ENCODE assay signal across 8 cellular contexts in genomic region chr12:132908145-132909029, GRCh38. TPM values are rescaled to one million over a fixed set of nuclear protein-coding genes. Genes with fewer than 3 reads are reported as not detected.
DNase-seq lines count a peak whose midpoint lies in the region; ATAC-seq, FAIRE-seq and TF ChIP-seq lines count a peak whose summit lies in the region.

No MANE protein-coding gene starts in this region.

- CTCF ChIA-PET in endothelial cell of umbilical vein (lab: Charles Lee): interaction anchor here (1.2 kb wide), 1 partner anchor 48 kb away, joined by 3 read pairs; the partner anchor contains the start of gene ZNF605

- peaks cover 2% of the 10 kb centered on the region for H3K4me1 Mint-ChIP-seq in mesothelial cell of epicardium

- DNase-seq in NK-92 (lab: John Stamatoyannopoulos, UW; ENCODE audit: unreplicated experiment) (peak; percentile 76), NCI-H524 (lab: John Stamatoyannopoulos, UW) (peak; percentile 87 to 98), activated T-cell treated with anti-CD3 and anti-CD28 coated beads for 1 hour (ENCODE audit: low read depth) (peak; percentile 89), endothelial cell of umbilical vein (ENCODE audit: low read depth, low spot score) (peak; percentile 97), mesothelial cell of epicardium (ENCODE audit: low spot score in 2 of 2, unreplicated experiment in 2 of 2) (peak; percentile 83 to 90)
- no peak for DNase-seq in NK-92 treated with Interleukin-12 subunit alpha and Interleukin-12 subunit beta, amount 100 ng/mL, for 24 hours (lab: John Stamatoyannopoulos, UW)
- DNase-seq in stimulated activated CD8-positive, alpha-beta memory T cell treated with anti-CD3 and anti-CD28 coated beads, Interleukin-15, amount 100 ng/mL, for 1 hour (ENCODE audit: low read depth): peak; percentile 91

- intact Hi-C loops in endothelial cell of umbilical vein (cut with micrococcal nuclease): loop anchor here (1.0 kb wide), 2 partner anchors 21 to 129 kb away; partner anchors contain the start of genes CHFR and ZNF84

- peaks cover 11% of the 10 kb centered on the region for H3K36me3 Mint-ChIP-seq in mesothelial cell of epicardium

- TF ChIP-seq POLR2A in endothelial cell of umbilical vein (IDR thresholded peaks at IDR 0.05; ENCODE audit: low read depth, low read length): no peak

- peaks cover 26% of the 10 kb centered on the region for H3K27me3 Mint-ChIP-seq in mesothelial cell of epicardium (ENCODE audit: low read depth)

- dilution Hi-C loops in endothelial cell of umbilical vein (cut with MboI; ENCODE audit: extremely low pct_ligation_motif_present, low sequenced_read_pairs): no loop called here

- H3K27ac ChIP-seq in endothelial cell of umbilical vein (ENCODE audit: insufficient read depth, low read depth, low read length): no peak overlapping the region

- H2AFZ ChIP-seq in endothelial cell of umbilical vein (ENCODE audit: low read depth, low read length): peak overlapping the region; percentile 83

- H3K4me2 ChIP-seq in endothelial cell of umbilical vein (ENCODE audit: insufficient read depth, low read length): peak overlapping the region; percentile 58

- H3K27me3 ChIP-seq in endothelial cell of umbilical vein (ENCODE audit: control insufficient read depth in 2 of 2, insufficient read depth in 2 of 2, low read length in 2 of 2): peaks cover 3 to 17% of the 10 kb centered on the region in 2 experiments

- peaks cover 2% of the 10 kb centered on the region for H3K4me1 ChIP-seq in endothelial cell of umbilical vein (ENCODE audit: control insufficient read depth, extremely low read depth, insufficient read depth, low read length)

- H3K4me3 ChIP-seq in endothelial cell of umbilical vein (replicated peaks in 1 of 3; ENCODE audit: insufficient read depth in 1 of 3, low read depth in 1 of 3, low read length in 3 of 3): peak overlapping the region; percentile 7 to 51 (median 47)

- H3K9me1 ChIP-seq in endothelial cell of umbilical vein (replicated peaks; ENCODE audit: control insufficient read depth, extremely low read depth, insufficient read depth, low read length): no peaks in the 10 kb centered on the region

- POLR2A ChIA-PET in endothelial cell of umbilical vein (lab: Charles Lee): no interaction called here

- H3K9me3 ChIP-seq in endothelial cell of umbilical vein (replicated peaks; ENCODE audit: control insufficient read depth, insufficient read depth, low read length): no peaks in the 10 kb centered on the region

- TF ChIP-seq CTCF in endothelial cell of umbilical vein (IDR thresholded peaks at IDR 0.05; ENCODE audit: extremely low read depth in 1 of 2, insufficient read depth in 1 of 2, low read depth in 1 of 2, low read length in 2 of 2): no peak
- no peak for TF ChIP-seq CTCF in mesothelial cell of epicardium (IDR thresholded peaks at IDR 0.05; ENCODE audit: unreplicated experiment)

- H3K36me3 ChIP-seq in endothelial cell of umbilical vein (ENCODE audit: control insufficient read depth in 2 of 2, extremely low read depth in 1 of 2, insufficient read depth in 2 of 2, low read length in 2 of 2): no peaks in the 10 kb centered on the region

- peak; percentile 96 for ATAC-seq in HG03064 (IDR thresholded peaks at IDR 0.05; ENCODE audit: low read depth, unreplicated experiment)

- H4K20me1 ChIP-seq in endothelial cell of umbilical vein (replicated peaks; ENCODE audit: control insufficient read depth, extremely low read depth, insufficient read depth, low read length): no peaks in the 10 kb centered on the region

- BruUV-seq in endothelial cell of umbilical vein (replicated peaks; lab: Mats Ljungman, UMichigan): no TSS peak

- H3K27ac Mint-ChIP-seq in mesothelial cell of epicardium: peak overlapping the region; percentile 82

- FAIRE-seq in endothelial cell of umbilical vein (lab: Jason Lieb, UNC): peak; percentile 93

- no peaks in the 10 kb centered on the region for H3K79me2 ChIP-seq in endothelial cell of umbilical vein (ENCODE audit: control insufficient read depth, insufficient read depth, low read length)

- H3K9ac ChIP-seq in endothelial cell of umbilical vein (replicated peaks; ENCODE audit: extremely low read depth, insufficient read depth, low read length): peak overlapping the region; percentile 40

- H3K9me3 Mint-ChIP-seq in mesothelial cell of epicardium: peaks cover 38% of the 10 kb centered on the region

- H3K4me3 Mint-ChIP-seq in mesothelial cell of epicardium: peak overlapping the region; percentile 81

TF ChIP-seq in endothelial cell of umbilical vein, 7 proteins besides CTCF, POLR2A, EP300 and RAD21:
- TF ChIP-seq JUN (IDR thresholded peaks at IDR 0.05; ENCODE audit: borderline replicate concordance, insufficient read depth, insufficient read length, low read depth): no peak
- peak; percentile 29 for TF ChIP-seq POLR2AphosphoS5 (IDR thresholded peaks at IDR 0.05; ENCODE audit: insufficient read depth, low read depth, low read length)

RNA-seq across cellular contexts. Expression of gene CHFR, which starts 21.0 kb away (rescaled TPM):
- total RNA-seq in endothelial cell of umbilical vein: 64.7 and 66.5 TPM in 2 replicates
- 45.4 and 57.0 TPM in 2 replicates for polyA plus RNA-seq in endothelial cell of umbilical vein
- polyA plus RNA-seq in endothelial cell of umbilical vein (2011; cell fraction: cytosol; rRNA removed): 37.3 and 39.1 TPM in 2 replicates
- 161 and 181 TPM in 2 replicates for polyA plus RNA-seq in endothelial cell of umbilical vein (2011; cell fraction: nucleus; rRNA removed)
- 30.0 and 36.7 TPM in 2 replicates for polyA plus RNA-seq in endothelial cell of umbilical vein (2012)
- polyA minus RNA-seq in endothelial cell of umbilical vein: 123 and 127 TPM in 2 replicates
- polyA minus RNA-seq in endothelial cell of umbilical vein (2011; cell fraction: cytosol; rRNA and poly(A)+ RNA removed): not detected
- polyA minus RNA-seq in endothelial cell of umbilical vein (2011; cell fraction: nucleus; rRNA and poly(A)+ RNA removed): 68.0 and 78.4 TPM in 2 replicates
- total RNA-seq in mesothelial cell of epicardium: 41.3 to 52.9 TPM (median 47.7 TPM) in 3 replicates

RNA-seq across cellular contexts. Expression of gene ZNF605, which starts 47.7 kb away (rescaled TPM):
- total RNA-seq in endothelial cell of umbilical vein (11.0 and 11.3 TPM in 2 replicates), mesothelial cell of epicardium (31.3 to 33.5 TPM (median 31.3 TPM) in 3 replicates)
- 2.4 TPM in 2 replicates for polyA plus RNA-seq in endothelial cell of umbilical vein
- 2.4 TPM in 2 replicates for polyA plus RNA-seq in endothelial cell of umbilical vein (2011; cell fraction: cytosol; rRNA removed)
- 18.5 and 18.6 TPM in 2 replicates for polyA plus RNA-seq in endothelial cell of umbilical vein (2011; cell fraction: nucleus; rRNA removed)
- 4.9 and 5.3 TPM in 2 replicates for polyA plus RNA-seq in endothelial cell of umbilical vein (2012)
- polyA minus RNA-seq in endothelial cell of umbilical vein: 6.2 and 6.4 TPM in 2 replicates
- 3.2 TPM for polyA minus RNA-seq in endothelial cell of umbilical vein (2011; cell fraction: cytosol; rRNA and poly(A)+ RNA removed)
- polyA minus RNA-seq in endothelial cell of umbilical vein (2011; cell fraction: nucleus; rRNA and poly(A)+ RNA removed): 8.8 and 15.5 TPM in 2 replicates
